In genomic region chr11:72222907-72223614, GRCh38 we compare ENCODE assay signal across 8 cellular contexts.
DNase-seq lines count a peak whose midpoint lies in the region; ATAC-seq and TF ChIP-seq lines count a peak whose summit lies in the region.

No MANE protein-coding gene starts in this region.

- peak overlapping the region; percentile 84 for H3K27ac ChIP-seq in cingulate gyrus (ENCODE audit: low read depth, low read length)

- peak; percentile 62 for ATAC-seq in GM19025 (IDR thresholded peaks at IDR 0.05; ENCODE audit: low read depth, unreplicated experiment)
- ATAC-seq in HG03280 (IDR thresholded peaks at IDR 0.05; ENCODE audit: unreplicated experiment): peak; percentile 72

- DNase-seq in AG09319 (ENCODE audit: extremely low read depth, low read depth) (peak; percentile 76), NCI-H446 (lab: John Stamatoyannopoulos, UW) (peak; percentile 81 to 91), left kidney (ENCODE audit: low read depth, low spot score) (peak; percentile 99)
- peak; percentile 85 for DNase-seq in activated CD4-positive, alpha-beta T cell treated with anti-CD3 and anti-CD28 coated beads for 1 hour
- DNase-seq in stimulated activated CD4-positive, alpha-beta T cell treated with anti-CD3 and anti-CD28 coated beads, Interleukin-1b, Interleukin-23, amount 100 ng/mL, for 48 hours: peak; percentile 92

- TF ChIP-seq CTCF in AG09319 (IDR thresholded peaks at IDR 0.05; ENCODE audit: low read depth, low read length): peak; percentile 11

Comparison
In these comparisons a context has a peak if more than half of its experiments do, and no peak if none do; other contexts are left out.
1. Peak in every context shown above with its lines: DNase-seq, ATAC-seq and H3K27ac ChIP-seq.